ENCODE assay signal across 1 cellular context in genomic region chr2:30230855-30231725, GRCh38.
TF ChIP-seq lines count a peak whose summit lies in the region.

Gene LBH, plus strand, starts transcription at chr2:30231534. Its CDS starts 205 bp downstream, at chr2:30231739.

TF ChIP-seq in K562, 482 proteins besides CTCF, POLR2A, EP300 and RAD21 (continued from another document and continues in another):
- TF ChIP-seq MXD1 (CRISPR knock-in tag; IDR thresholded peaks at IDR 0.05; ENCODE audit: borderline replicate concordance, poor library complexity, severe bottlenecking) (no peak), PYGO2 (tag; IDR thresholded peaks at IDR 0.05) (no peak), JUNB (CRISPR knock-in tag; conservative IDR thresholded peaks at IDR 0.05) (no peak), TCF3 (CRISPR knock-in tag; IDR thresholded peaks at IDR 0.05) (no peak), CBX5 (IDR thresholded peaks at IDR 0.05; ENCODE audit: borderline replicate concordance, low read depth) (no peak), AFF4 (CRISPR knock-in tag; IDR thresholded peaks at IDR 0.05) (no peak), DMBX1 (CRISPR knock-in tag; IDR thresholded peaks at IDR 0.05; ENCODE audit: borderline replicate concordance) (no peak), KLF16 (IDR thresholded peaks at IDR 0.05) (no peak), GATA2 (CRISPR knock-in tag; IDR thresholded peaks at IDR 0.05) (no peak), ELF1 (tag; IDR thresholded peaks at IDR 0.05) (no peak), NRF1 (conservative IDR thresholded peaks at IDR 0.05 in 1 of 2, IDR thresholded peaks at IDR 0.05 in 1 of 2) (peak; percentile 9 to 45; a peak in 3 of 4 replicates), ZNF668 (CRISPR knock-in tag; IDR thresholded peaks at IDR 0.05) (no peak), ZSCAN29 (IDR thresholded peaks at IDR 0.05) (no peak), GATAD2A (IDR thresholded peaks at IDR 0.05) (0 out of 2 replicates have a peak, but pooled peaks have one; percentile 26), CREB5 (CRISPR knock-in tag; IDR thresholded peaks at IDR 0.05) (no peak), CREM (IDR thresholded peaks at IDR 0.05; ENCODE audit: low read depth) (peak; percentile 74), ZNF830 (CRISPR knock-in tag; IDR thresholded peaks at IDR 0.05) (no peak), RBM39 (optimal IDR thresholded peaks at IDR 0.05; ENCODE audit: low read depth, low read length) (no peak), NCOA2 (IDR thresholded peaks at IDR 0.05; ENCODE audit: partially characterized antibody in 2 of 2) (no peak), ETS1 (conservative IDR thresholded peaks at IDR 0.05; ENCODE audit: control insufficient read depth, low read depth, low read length) (peak; percentile 51; the same call in 1 of the 2 replicates), PTBP1 (IDR thresholded peaks at IDR 0.05; ENCODE audit: low read depth, low read length) (no peak), STAT5B (CRISPR knock-in tag; IDR thresholded peaks at IDR 0.05) (no peak), SRSF7 (optimal IDR thresholded peaks at IDR 0.05; ENCODE audit: low read depth, low read length) (no peak), MTA2 (IDR thresholded peaks at IDR 0.05; ENCODE audit: low read depth) (no peak), HDAC1 (IDR thresholded peaks at IDR 0.05) (peak in 1 of 2 experiments; percentile 20; a peak in 1 of 4 replicates), CXXC5 (CRISPR knock-in tag; IDR thresholded peaks at IDR 0.05) (peak; percentile 76), CHD4 (IDR thresholded peaks at IDR 0.05; ENCODE audit: insufficient read depth, insufficient replicate concordance, low read depth, low read length, poor library complexity, severe bottlenecking) (no peak), ZNF174 (CRISPR knock-in tag; IDR thresholded peaks at IDR 0.05) (no peak), MAZ (CRISPR knock-in tag; conservative IDR thresholded peaks at IDR 0.05 in 1 of 2, IDR thresholded peaks at IDR 0.05 in 1 of 2) (peak; percentile 39 to 71; a peak in 1 of 4 replicates), ZNF398 (CRISPR knock-in tag; IDR thresholded peaks at IDR 0.05) (no peak), ZNF318 (IDR thresholded peaks at IDR 0.05; ENCODE audit: borderline replicate concordance in 1 of 2, low read depth in 1 of 2) (no peak), ZNF146 (CRISPR knock-in tag; IDR thresholded peaks at IDR 0.05; ENCODE audit: unreplicated experiment) (no peak), KAT2B (IDR thresholded peaks at IDR 0.05; ENCODE audit: low read depth, low read length) (no peak), KLF13 (tag; IDR thresholded peaks at IDR 0.05; ENCODE audit: borderline replicate concordance, low read depth) (no peak), ARID1B (IDR thresholded peaks at IDR 0.05) (0 out of 2 replicates have a peak, but pooled peaks have one; percentile 13), SAFB2 (IDR thresholded peaks at IDR 0.05; ENCODE audit: borderline replicate concordance, low read depth, low read length, severe bottlenecking) (no peak), POLR2G (IDR thresholded peaks at IDR 0.05; ENCODE audit: low read depth, low read length) (peak; percentile 100), ESRRA (IDR thresholded peaks at IDR 0.05; ENCODE audit: borderline replicate concordance, low read depth) (0 out of 2 replicates have a peak, but pooled peaks have one; percentile 37), SPI1 (IDR thresholded peaks at IDR 0.05; ENCODE audit: borderline replicate concordance, low read depth, low read length) (no peak), ARID3B (CRISPR knock-in tag; IDR thresholded peaks at IDR 0.05; ENCODE audit: borderline replicate concordance) (no peak), FOS (IDR thresholded peaks at IDR 0.05; ENCODE audit: extremely low read depth, insufficient read length) (no peak), TAF1 (IDR thresholded peaks at IDR 0.05; ENCODE audit: control insufficient read depth, extremely low read depth, insufficient read depth, low read length, severe bottlenecking) (peak; percentile 92), SMARCA5 (IDR thresholded peaks at IDR 0.05) (no peak)
